In genomic region chr4:103303011-103303410, GRCh38 we compare ENCODE assay signal across 20 cellular contexts.
DNase-seq lines count a peak whose midpoint lies in the region; ATAC-seq, FAIRE-seq and TF ChIP-seq lines count a peak whose summit lies in the region.
"Had no signal": no experiment of that assay in that cellular context is flagged by ENCODE, and none has a peak within 500 bp of the region (broad histone marks: within the 10 kb centered on the region; RNA-seq: fewer than 3 reads in every experiment).

No MANE protein-coding gene starts in this region.

- no peak overlapping the region for H3K4me2 ChIP-seq in HepG2 (ENCODE audit: low read depth, low read length)
- H3K4me2 ChIP-seq in PC-9: peak overlapping the region; percentile 28

- TF ChIP-seq EP300 in HepG2 (IDR thresholded peaks at IDR 0.05; ENCODE audit: low read depth in 2 of 2, low read length in 2 of 2) (no peak), HepG2 (CRISPR knock-in tag; IDR thresholded peaks at IDR 0.05; ENCODE audit: borderline replicate concordance) (no peak)

- TF ChIP-seq CTCF in HepG2 (CRISPR knock-in tag; IDR thresholded peaks at IDR 0.05) (no peak), right lobe of liver (IDR thresholded peaks at IDR 0.05) (no peak), PC-9 (conservative IDR thresholded peaks at IDR 0.05) (no peak), epithelial cell of esophagus (IDR thresholded peaks at IDR 0.05; ENCODE audit: insufficient read depth, low read depth, low read length, missing control alignments) (no peak), heart left ventricle (IDR thresholded peaks at IDR 0.05) (no peak)

- no peaks in the 10 kb centered on the region for H3K4me1 Mint-ChIP-seq in activated CD8-positive, alpha-beta T cell treated with anti-CD3 and anti-CD28 coated beads, Interleukin-2, amount 10 ng/mL, durations not matched to agents 7 days and 5 days (ENCODE audit: low read depth)
- H3K4me1 Mint-ChIP-seq: B cell had no signal

- no peak for FAIRE-seq in HepG2 (lab: Jason Lieb, UNC)
- FAIRE-seq: GM12878 had no signal

- no peak overlapping the region for H3K4me3 Mint-ChIP-seq in activated CD8-positive, alpha-beta T cell treated with anti-CD3 and anti-CD28 coated beads, Interleukin-2, amount 10 ng/mL, durations not matched to agents 7 days and 5 days
- H3K4me3 Mint-ChIP-seq: B cell, HFFc6 had no signal

- POLR2A ChIA-PET in HepG2 (lab: Yijun Ruan, JAX) (no interaction called here), PC-9 (lab: Charles Lee; ENCODE audit: unreplicated experiment) (no interaction called here)
- POLR2A ChIA-PET in activated CD8-positive, alpha-beta T cell treated with anti-CD3 and anti-CD28 coated beads, Interleukin-2, amount 10 ng/mL, durations not matched to agents 7 days and 5 days (lab: Charles Lee): no interaction called here

- BruUV-seq in HepG2 (replicated peaks; lab: Mats Ljungman, UMichigan) (no TSS peak), PC-9 (replicated peaks; lab: Mats Ljungman, UMichigan) (no TSS peak)

- no peaks in the 10 kb centered on the region for H3K36me3 Mint-ChIP-seq in activated CD8-positive, alpha-beta T cell treated with anti-CD3 and anti-CD28 coated beads, Interleukin-2, amount 10 ng/mL, durations not matched to agents 7 days and 5 days (ENCODE audit: low read depth)

- no peak overlapping the region for H3K9ac ChIP-seq in HepG2 (ENCODE audit: insufficient read depth, low read depth, low read length)

- H3K27me3 Mint-ChIP-seq in activated CD8-positive, alpha-beta T cell treated with anti-CD3 and anti-CD28 coated beads, Interleukin-2, amount 10 ng/mL, durations not matched to agents 7 days and 5 days (ENCODE audit: low read depth): no peaks in the 10 kb centered on the region

- H3K4me3 ChIP-seq in HepG2 (replicated peaks in 1 of 3; ENCODE audit: insufficient read depth in 1 of 3, low read depth in 2 of 3, low read length in 3 of 3) (no peak overlapping the region), right lobe of liver (no peak overlapping the region), PC-9 (no peak overlapping the region), epithelial cell of esophagus (ENCODE audit: low read length) (no peak overlapping the region), heart left ventricle (no peak overlapping the region)
- H3K4me3 ChIP-seq: GM12878, SJSA1 had no signal

- ATAC-seq in HepG2 (no peak), right lobe of liver (no peak), heart left ventricle (no peak)
- no peak for ATAC-seq in activated CD8-positive, alpha-beta T cell treated with anti-CD3 and anti-CD28 coated beads, Interleukin-2, amount 10 ng/mL, durations not matched to agents 7 days and 5 days
- ATAC-seq: GM12878 had no signal

- no peak overlapping the region for H3K27ac Mint-ChIP-seq in activated CD8-positive, alpha-beta T cell treated with anti-CD3 and anti-CD28 coated beads, Interleukin-2, amount 10 ng/mL, durations not matched to agents 7 days and 5 days
- H3K27ac Mint-ChIP-seq: B cell, HFFc6 had no signal

- H3K27me3 ChIP-seq in HepG2 (ENCODE audit: control insufficient read depth in 1 of 2, insufficient read depth in 2 of 2, low read length in 2 of 2) (no peaks in the 10 kb centered on the region), right lobe of liver (no peaks in the 10 kb centered on the region), PC-9 (ENCODE audit: insufficient read depth, low read depth) (no peaks in the 10 kb centered on the region), heart left ventricle (no peaks in the 10 kb centered on the region)
- H3K27me3 ChIP-seq: SJSA1 had no signal

- H2AFZ ChIP-seq in HepG2 (ENCODE audit: low read length) (no peak overlapping the region), PC-9 (no peak overlapping the region)

- no peaks in the 10 kb centered on the region for H3F3A ChIP-seq in PC-9 (ENCODE audit: insufficient read depth, low read depth)

- DNase-seq in HepG2 (ENCODE audit: low spot score): no peak
- no peak for DNase-seq in right lobe of liver
- peak; percentile 7 to 68 for DNase-seq in PC-9
- peak; percentile 66 for DNase-seq in epithelial cell of esophagus (ENCODE audit: low read depth)
- no peak for DNase-seq in midbrain (lab: John Stamatoyannopoulos, UW)
- DNase-seq in activated CD8-positive, alpha-beta T cell treated with anti-CD3 and anti-CD28 coated beads, Interleukin-2, amount 10 ng/mL, durations not matched to agents 7 days and 5 days: no peak
- DNase-seq in heart left ventricle: no peak
- no peak for DNase-seq in COLO829 (ENCODE audit: low spot score)
- DNase-seq: COR-L47, DMS153, EL, GOT3, HFFc6, NCI-H1105 treated with DMSO at 0.1 percent for 48 hours, NCI-H1694, NCI-H2081 treated with DMSO at 0.1 percent for 48 hours, NCI-H774 had no signal

- H4K20me1 ChIP-seq in HepG2 (ENCODE audit: insufficient read depth, low read length) (no peaks in the 10 kb centered on the region), PC-9 (ENCODE audit: insufficient read depth) (no peaks in the 10 kb centered on the region)

- CTCF ChIA-PET in HepG2 (lab: Yijun Ruan, JAX; ENCODE audit: low intra/inter-chr PET ratio, low total read pairs) (no interaction called here), PC-9 (lab: Charles Lee) (no interaction called here)
- CTCF ChIA-PET in activated CD8-positive, alpha-beta T cell treated with anti-CD3 and anti-CD28 coated beads, Interleukin-2, amount 10 ng/mL, durations not matched to agents 7 days and 5 days (lab: Charles Lee): no interaction called here

- TF ChIP-seq POLR2A in HepG2 (IDR thresholded peaks at IDR 0.05; ENCODE audit: insufficient read depth in 1 of 2, low read depth in 2 of 2, low read length in 2 of 2): no peak
- TF ChIP-seq POLR2A in right lobe of liver (IDR thresholded peaks at IDR 0.05): no peak
- TF ChIP-seq POLR2A in heart left ventricle (IDR thresholded peaks at IDR 0.05): no peak

- peaks cover 34% of the 10 kb centered on the region for H3K4me1 ChIP-seq in HepG2 (ENCODE audit: insufficient read depth, low read length)
- H3K4me1 ChIP-seq in right lobe of liver: no peaks in the 10 kb centered on the region
- H3K4me1 ChIP-seq in PC-9 (replicated peaks; ENCODE audit: insufficient read depth): peaks cover 15% of the 10 kb centered on the region
- H3K4me1 ChIP-seq in heart left ventricle: peaks cover 0 to 3% (median 0%) of the 10 kb centered on the region in 12 donors
- H3K4me1 ChIP-seq: SJSA1 had no signal

- TF ChIP-seq RAD21 in HepG2 (CRISPR knock-in tag; IDR thresholded peaks at IDR 0.05): no peak

- peaks cover 2% of the 10 kb centered on the region for H3K79me2 ChIP-seq in HepG2 (ENCODE audit: insufficient read depth, low read length)
- H3K79me2 ChIP-seq in PC-9 (ENCODE audit: low read depth): no peaks in the 10 kb centered on the region

- intact Hi-C loops in HepG2 (cut with micrococcal nuclease; ENCODE audit: unreplicated experiment): no loop called here
- intact Hi-C loops in right lobe of liver (cut with DNase I): no loop called here
- intact Hi-C loops in PC-9 (cut with micrococcal nuclease; ENCODE audit: unreplicated experiment): no loop called here
- intact Hi-C loops in heart left ventricle (cut with DNase I): no loop called here

- H3K27ac ChIP-seq in HepG2 (ENCODE audit: extremely low read length, insufficient read depth, low read length) (no peak overlapping the region), right lobe of liver (no peak overlapping the region), PC-9 (no peak overlapping the region), heart left ventricle (no peak overlapping the region)
- H3K27ac ChIP-seq: SJSA1 had no signal

- H3K36me3 ChIP-seq in HepG2 (replicated peaks in 1 of 2; ENCODE audit: control insufficient read depth in 1 of 2, insufficient read depth in 2 of 2, low read length in 2 of 2): no peaks in the 10 kb centered on the region
- no peaks in the 10 kb centered on the region for H3K36me3 ChIP-seq in right lobe of liver
- no peaks in the 10 kb centered on the region for H3K36me3 ChIP-seq in PC-9 (ENCODE audit: low read depth)
- H3K36me3 ChIP-seq in heart left ventricle: no peaks in the 10 kb centered on the region
- H3K36me3 ChIP-seq: SJSA1 had no signal

- H3K9me3 Mint-ChIP-seq in activated CD8-positive, alpha-beta T cell treated with anti-CD3 and anti-CD28 coated beads, Interleukin-2, amount 10 ng/mL, durations not matched to agents 7 days and 5 days (ENCODE audit: insufficient read depth): no peaks in the 10 kb centered on the region
- H3K9me3 Mint-ChIP-seq: HFFc6 had no signal

- in situ Hi-C loops in HepG2 (cut with HindIII; ENCODE audit: extremely low pct_ligation_motif_present, low pct_unique_long_range_greater_than_20kb): no loop called here

- no peaks in the 10 kb centered on the region for H3K9me2 ChIP-seq in PC-9 (ENCODE audit: insufficient read depth)

- H3K9me3 ChIP-seq in HepG2 (ENCODE audit: low read length) (no peaks in the 10 kb centered on the region), right lobe of liver (no peaks in the 10 kb centered on the region), PC-9 (ENCODE audit: insufficient read depth, low read depth) (no peaks in the 10 kb centered on the region), heart left ventricle (no peaks in the 10 kb centered on the region)
- H3K9me3 ChIP-seq: SJSA1 had no signal

TF ChIP-seq in HepG2, 621 proteins besides CTCF, POLR2A, EP300 and RAD21:
- TF ChIP-seq CREB3 (CRISPR knock-in tag; IDR thresholded peaks at IDR 0.05) (no peak), FOSL2 (CRISPR knock-in tag; IDR thresholded peaks at IDR 0.05) (0 out of 2 replicates have a peak, but pooled peaks have one; percentile 35)
TF ChIP-seq in HepG2: peak in this region for 1.

Comparison
In these comparisons a context has a peak if more than half of its experiments do, and no peak if none do; other contexts are left out.
1. DNase-seq: peak in PC-9 (2 of 2) and epithelial cell of esophagus (single experiment); none in HepG2 (single experiment), right lobe of liver (0 of 3), midbrain (single experiment), activated CD8-positive, alpha-beta T cell treated with anti-CD3 and anti-CD28 coated beads, Interleukin-2, amount 10 ng/mL, durations not matched to agents 7 days and 5 days (single experiment), heart left ventricle (0 of 5) and COLO829 (single experiment).